8 cellular contexts compared by ENCODE assay signal in genomic region chr7:20407585-20408466, GRCh38.
DNase-seq lines count a peak whose midpoint lies in the region; ATAC-seq lines count a peak whose summit lies in the region.

No MANE protein-coding gene starts in this region.

- peak; percentile 80 for ATAC-seq in sciatic nerve
- no peak for ATAC-seq in GM18909 (IDR thresholded peaks at IDR 0.05; ENCODE audit: poor library complexity, unreplicated experiment)

- peak; percentile 64 for DNase-seq in H4 (ENCODE audit: low spot score)
- peak; percentile 83 for DNase-seq in NCI-H69 (lab: John Stamatoyannopoulos, UW)
- peak; percentile 38 for DNase-seq in fibroblast of peridontal ligament (ENCODE audit: extremely low read depth)
- DNase-seq in sciatic nerve (ENCODE audit: low spot score), result peak; percentile 75
- DNase-seq in 8988T, result no peak
- DNase-seq in cerebellum (ENCODE audit: low spot score), result no peak
- no peak for DNase-seq in posterior cingulate gyrus

- intact Hi-C loops in sciatic nerve (cut with DNase I) (no loop called here), posterior cingulate gyrus (cut with DNase I) (no loop called here)

Comparison
In these comparisons a context has a peak if more than half of its experiments do, and no peak if none do; other contexts are left out.
1. DNase-seq: peak in H4 (single experiment), NCI-H69 (single experiment), fibroblast of peridontal ligament (single experiment) and sciatic nerve (single experiment); none in 8988T (single experiment), cerebellum (single experiment) and posterior cingulate gyrus (0 of 10).